25 cellular contexts compared by ENCODE assay signal in the genomic region with DNA sequence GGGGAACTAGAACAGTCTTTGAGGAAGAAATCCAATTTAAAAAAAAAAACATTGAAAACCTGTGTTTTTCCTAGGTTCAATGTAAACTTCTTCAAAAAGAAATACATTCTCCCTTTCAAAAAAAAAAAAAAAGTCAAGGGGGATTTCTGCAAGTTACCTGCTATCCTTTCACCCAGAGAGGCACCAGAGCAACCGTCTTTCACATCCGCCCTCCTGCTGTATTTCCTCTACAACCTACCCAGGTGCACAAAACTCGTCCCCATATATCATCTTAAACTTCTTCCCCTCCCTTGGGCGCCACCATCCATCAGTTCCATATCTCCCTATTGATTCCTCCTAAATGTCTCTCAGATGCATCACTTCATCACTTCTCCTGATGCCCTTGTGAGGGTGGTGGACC.
"Had no signal": no experiment of that assay in that cellular context is flagged by ENCODE, and none has a peak within 500 bp of the region (broad histone marks: within the 10 kb centered on the region; RNA-seq: fewer than 3 reads in every experiment).

No MANE protein-coding gene starts in this region.

- H3K36me3 ChIP-seq: MG63 had no signal

- H3K4me3 Mint-ChIP-seq: activated CD8-positive, alpha-beta memory T cell treated with anti-CD3 and anti-CD28 coated beads, Interleukin-2, amount 10 ng/mL, durations not matched to agents 7 days and 5 days; activated T-cell treated with anti-CD3 and anti-CD28 coated beads, Interleukin-2, amount 50 U/mL, for 24 hours; activated T-helper 1 cell treated with anti-CD3 and anti-CD28 coated beads, Interleukin-12 subunit alpha, Interleukin-12 subunit beta, Interleukin-2, Interleukin-4 antibody, amounts not matched to agents 30 ng/mL and 10 ng/mL and 1 ng/mL, durations not matched to agents 14 hours and 24 hours and 36 hours had no signal

- H3K9me3 ChIP-seq: MG63 had no signal

- DNase-seq: activated CD4-positive, alpha-beta T cell treated with anti-CD3 and anti-CD28 coated beads for 4 hours; activated CD8-positive, alpha-beta memory T cell treated with anti-CD3 and anti-CD28 coated beads, Interleukin-2, amount 10 ng/mL, durations not matched to agents 7 days and 5 days; activated effector memory CD4-positive, alpha-beta T cell treated with Interleukin-2 at 50 U/mL for 16 hours; activated naive CD4-positive, alpha-beta T cell treated with Interleukin-2 at 50 U/mL for 16 hours; activated T-cell treated with anti-CD3 and anti-CD28 coated beads, Interleukin-2, amount 50 U/mL, for 24 hours; anterior cingulate cortex; caudate nucleus; MG63; MV-4-11; NCI-H1092 treated with DMSO at 0.1 percent for 48 hours; NCI-H1417 treated with DMSO at 0.1 percent for 48 hours; NCI-H1694 treated with DMSO at 0.1 percent for 48 hours; NCI-H2029 treated with DMSO at 0.1 percent for 48 hours; NCI-H345; NCI-H510A; NCI-H526 treated with DMSO at 0.1 percent for 48 hours; NCI-H82; OCI-M1; RPMI8226; T-helper 1 cell had no signal

- H3K27me3 Mint-ChIP-seq: activated CD8-positive, alpha-beta memory T cell treated with anti-CD3 and anti-CD28 coated beads, Interleukin-2, amount 10 ng/mL, durations not matched to agents 7 days and 5 days; activated T-cell treated with anti-CD3 and anti-CD28 coated beads, Interleukin-2, amount 50 U/mL, for 24 hours had no signal

- H3K9me3 Mint-ChIP-seq: activated T-cell treated with anti-CD3 and anti-CD28 coated beads, Interleukin-2, amount 50 U/mL, for 24 hours; activated T-helper 1 cell treated with anti-CD3 and anti-CD28 coated beads, Interleukin-12 subunit alpha, Interleukin-12 subunit beta, Interleukin-2, Interleukin-4 antibody, amounts not matched to agents 30 ng/mL and 10 ng/mL and 1 ng/mL, durations not matched to agents 14 hours and 24 hours and 36 hours had no signal

- H3K27ac Mint-ChIP-seq: activated CD8-positive, alpha-beta memory T cell treated with anti-CD3 and anti-CD28 coated beads, Interleukin-2, amount 10 ng/mL, durations not matched to agents 7 days and 5 days; activated T-cell treated with anti-CD3 and anti-CD28 coated beads, Interleukin-2, amount 50 U/mL, for 24 hours; activated T-helper 1 cell treated with anti-CD3 and anti-CD28 coated beads, Interleukin-12 subunit alpha, Interleukin-12 subunit beta, Interleukin-2, Interleukin-4 antibody, amounts not matched to agents 30 ng/mL and 10 ng/mL and 1 ng/mL, durations not matched to agents 14 hours and 24 hours and 36 hours had no signal

- ATAC-seq: activated CD4-positive, CD25-positive, alpha-beta regulatory T cell treated with anti-CD3 and anti-CD28 coated beads, Interleukin-2, amount 50 U/mL, for 24 hours; activated CD8-positive, alpha-beta memory T cell treated with anti-CD3 and anti-CD28 coated beads, Interleukin-2, amount 10 ng/mL, durations not matched to agents 7 days and 5 days; Panc1; Right ventricle myocardium inferior had no signal

- H3K4me3 ChIP-seq: MG63, SK-N-MC had no signal

- H3K27me3 ChIP-seq: MG63 had no signal

- H3K27ac ChIP-seq: SK-N-MC had no signal
